In the genomic region with DNA sequence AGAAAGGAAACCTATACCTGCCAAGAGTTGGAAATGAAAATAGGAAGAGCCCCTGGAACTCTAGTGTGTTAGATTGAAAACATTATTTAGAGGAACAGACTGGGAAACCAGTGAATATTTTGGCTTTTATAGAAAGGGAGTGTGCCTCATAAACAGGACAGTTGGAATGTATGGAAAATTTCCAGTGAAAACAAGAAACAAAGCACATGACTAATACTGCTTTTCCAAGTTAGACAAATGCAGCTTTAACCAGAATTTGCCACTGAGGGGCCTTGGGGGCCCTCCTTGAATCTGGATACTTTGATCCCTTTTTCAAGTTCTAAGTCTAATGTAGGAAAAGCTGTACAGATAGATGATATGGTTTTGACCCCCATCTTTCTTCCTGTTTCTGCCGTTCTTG, we compare ENCODE assay signal across 12 cellular contexts. TPM values are rescaled to one million over a fixed set of nuclear protein-coding genes. Genes with fewer than 3 reads are reported as not detected.
DNase-seq lines count a peak whose midpoint lies in the region; ATAC-seq, FAIRE-seq and TF ChIP-seq lines count a peak whose summit lies in the region.
"Had no signal": no experiment of that assay in that cellular context is flagged by ENCODE, and none has a peak within 500 bp of the region (broad histone marks: within the 10 kb centered on the region; RNA-seq: fewer than 3 reads in every experiment).

No MANE protein-coding gene starts in this region.

- no peak for TF ChIP-seq CTCF in AG10803 (conservative IDR thresholded peaks at IDR 0.05; ENCODE audit: low read length)
- no peak for TF ChIP-seq CTCF in bronchial epithelial cell (IDR thresholded peaks at IDR 0.05; ENCODE audit: insufficient read depth, low read length, severe bottlenecking)
- no peak for TF ChIP-seq CTCF in mesothelial cell of epicardium (IDR thresholded peaks at IDR 0.05; ENCODE audit: unreplicated experiment)

- no peak overlapping the region for H3K4me3 Mint-ChIP-seq in mesothelial cell of epicardium
- H3K4me3 Mint-ChIP-seq: activated naive CD8-positive, alpha-beta T cell treated with anti-CD3 and anti-CD28 coated beads, Interleukin-2, amount 50 U/mL, for 24 hours had no signal

- peaks cover 14% of the 10 kb centered on the region for H3K9me3 Mint-ChIP-seq in mesothelial cell of epicardium
- H3K9me3 Mint-ChIP-seq: activated naive CD8-positive, alpha-beta T cell treated with anti-CD3 and anti-CD28 coated beads, Interleukin-2, amount 50 U/mL, for 24 hours had no signal

- H3K4me3 ChIP-seq in AG10803 (ENCODE audit: low read length) (no peak overlapping the region), bronchial epithelial cell (ENCODE audit: low read depth, low read length) (no peak overlapping the region)

- peaks cover 38% of the 10 kb centered on the region for H3K4me1 Mint-ChIP-seq in mesothelial cell of epicardium
- H3K4me1 Mint-ChIP-seq: activated naive CD8-positive, alpha-beta T cell treated with anti-CD3 and anti-CD28 coated beads, Interleukin-2, amount 50 U/mL, for 24 hours had no signal

- DNase-seq in AG10803 (ENCODE audit: low read depth) (peak; percentile 72), LoVo (ENCODE audit: low spot score) (peak; percentile 80), bronchial epithelial cell (ENCODE audit: low read depth) (peak; percentile 70), mesothelial cell of epicardium (ENCODE audit: low spot score in 2 of 2, unreplicated experiment in 2 of 2) (no peak), HuH-7 (ENCODE audit: low spot score) (no peak), NOMO-1 treated with dmso at 0.1 percent for 144 hours (lab: John Stamatoyannopoulos, UW; ENCODE audit: unreplicated experiment) (no peak)
- DNase-seq: activated naive CD8-positive, alpha-beta T cell treated with anti-CD3 and anti-CD28 coated beads, Interleukin-2, amount 50 U/mL, for 24 hours; DMS79 treated with DMSO at 0.1 percent for 48 hours; NCI-H1417 treated with DMSO at 0.1 percent for 48 hours; stimulated activated naive CD8-positive, alpha-beta T cell treated with anti-CD3 and anti-CD28 coated beads, Interleukin-15, Interleukin-2, amounts not matched to agents 100 U/mL and 50 U/mL, for 24 hours had no signal

- no peaks in the 10 kb centered on the region for H3K27me3 Mint-ChIP-seq in mesothelial cell of epicardium (ENCODE audit: low read depth)

- ATAC-seq in HG02938 (IDR thresholded peaks at IDR 0.05; ENCODE audit: unreplicated experiment) (no peak), GM18502 (IDR thresholded peaks at IDR 0.05; ENCODE audit: poor library complexity, unreplicated experiment) (no peak)
- ATAC-seq: activated naive CD8-positive, alpha-beta T cell treated with anti-CD3 and anti-CD28 coated beads, Interleukin-2, amount 50 U/mL, for 24 hours; stimulated activated naive CD8-positive, alpha-beta T cell treated with anti-CD3 and anti-CD28 coated beads, Interleukin-15, Interleukin-2, amounts not matched to agents 100 U/mL and 50 U/mL, for 24 hours had no signal

- no peaks in the 10 kb centered on the region for H3K36me3 ChIP-seq in bronchial epithelial cell (ENCODE audit: control insufficient read depth, insufficient read depth, low read length)

- H3K27ac Mint-ChIP-seq in mesothelial cell of epicardium: peak overlapping the region; percentile 75
- H3K27ac Mint-ChIP-seq: activated naive CD8-positive, alpha-beta T cell treated with anti-CD3 and anti-CD28 coated beads, Interleukin-2, amount 50 U/mL, for 24 hours had no signal

- H3K36me3 Mint-ChIP-seq in mesothelial cell of epicardium: peaks cover 11% of the 10 kb centered on the region

- no peak for FAIRE-seq in bronchial epithelial cell (lab: Jason Lieb, UNC)

- no peaks in the 10 kb centered on the region for H3K27me3 ChIP-seq in bronchial epithelial cell (ENCODE audit: control insufficient read depth, insufficient read depth, low read length)

RNA-seq across cellular contexts. Expression of gene ITGB8, which starts 21.2 kb away (rescaled TPM):
- 10.5 and 13.8 TPM in 2 replicates for total RNA-seq in bronchial epithelial cell
- 15.3 to 15.6 TPM (median 15.3 TPM) in 3 replicates for total RNA-seq in mesothelial cell of epicardium

Comparison
In these comparisons a context has a peak if more than half of its experiments do, and no peak if none do; other contexts are left out.
1. DNase-seq: peak in AG10803 (single experiment), LoVo (single experiment) and bronchial epithelial cell (single experiment); none in mesothelial cell of epicardium (0 of 2), HuH-7 (single experiment) and NOMO-1 treated with dmso at 0.1 percent for 144 hours (single experiment).